In genomic region chr1:212062832-212063438, GRCh38 we compare ENCODE assay signal across 8 cellular contexts. TPM values are rescaled to one million over a fixed set of nuclear protein-coding genes. Genes with fewer than 3 reads are reported as not detected.
A peak's percentile ranks its signal among the peaks of the same experiment; 100 is the strongest.
DNase-seq lines count a peak whose midpoint lies in the region; ATAC-seq and TF ChIP-seq lines count a peak whose summit lies in the region.

No MANE protein-coding gene starts in this region.

- H3K27ac Mint-ChIP-seq in CD14-positive monocyte, result no peak overlapping the region
- H3K27ac Mint-ChIP-seq in memory B cell, result no peak overlapping the region

- H3K4me1 ChIP-seq in HEK293 (ENCODE audit: control insufficient read depth, insufficient read depth, low read length) (no peaks in the 10 kb centered on the region), OCI-LY1 (ENCODE audit: insufficient read depth, low read length, severe bottlenecking) (no peaks in the 10 kb centered on the region)

- H3K4me2 ChIP-seq in OCI-LY1 (ENCODE audit: low read length), result no peak overlapping the region

- H3K36me3 ChIP-seq in HEK293 (ENCODE audit: control insufficient read depth in 2 of 2, insufficient read depth in 1 of 2, low read length in 2 of 2) (peaks cover 26 to 42% of the 10 kb centered on the region in 2 experiments), OCI-LY1 (ENCODE audit: insufficient read depth, low read length) (peaks cover 35% of the 10 kb centered on the region)

- H3K4me1 Mint-ChIP-seq in CD14-positive monocyte (no peaks in the 10 kb centered on the region), memory B cell (no peaks in the 10 kb centered on the region)

- H2AFZ ChIP-seq in OCI-LY1 (ENCODE audit: low read length), result no peak overlapping the region

- ATAC-seq in memory B cell (ENCODE audit: low read depth), result peak; percentile 66

- H3K9ac ChIP-seq in OCI-LY1 (ENCODE audit: low read length), result no peak overlapping the region

- intact Hi-C loops in CD14-positive monocyte (cut with micrococcal nuclease), result loop anchor here (5.0 kb wide), 2 partner anchors 229 to 304 kb away; no protein-coding TSS in a partner anchor

- H3K4me3 ChIP-seq in HEK293 (ENCODE audit: low read depth, low read length), result no peak overlapping the region
- no peak overlapping the region for H3K4me3 ChIP-seq in OCI-LY1 (ENCODE audit: low read depth, low read length, poor library complexity, severe bottlenecking)
- H3K4me3 ChIP-seq in coronary artery, result no peak overlapping the region

- no peak overlapping the region for H3K4me3 Mint-ChIP-seq in CD14-positive monocyte
- no peak overlapping the region for H3K4me3 Mint-ChIP-seq in memory B cell

- H3F3A ChIP-seq in OCI-LY1 (ENCODE audit: insufficient read depth, low read length), result no peaks in the 10 kb centered on the region; the same call in 1 of the 2 replicates

- CTCF ChIA-PET in HEK293 (lab: Yijun Ruan, JAX), result interaction anchor here (0.5 to 3.6 kb wide), 31 partner anchors 9 to 513 kb away, joined by 3 to 33 read pairs (median 4); partner anchors contain the start of genes DTL and INTS7

- no peaks in the 10 kb centered on the region for H3K9me2 ChIP-seq in OCI-LY1 (ENCODE audit: low read depth, low read length)

- H3K36me3 Mint-ChIP-seq in CD14-positive monocyte, result peaks cover 8 to 34% of the 10 kb centered on the region in 2 donors
- no peaks in the 10 kb centered on the region for H3K36me3 Mint-ChIP-seq in memory B cell

- TF ChIP-seq CTCF in CD14-positive monocyte (IDR thresholded peaks at IDR 0.05) (peak; percentile 89), HEK293 (tag by site-specific recombination; IDR thresholded peaks at IDR 0.05) (peak; percentile 21; the same call in 1 of the 2 replicates), OCI-LY1 (IDR thresholded peaks at IDR 0.05; ENCODE audit: low read length) (peak; percentile 78), coronary artery (IDR thresholded peaks at IDR 0.05) (peak; percentile 37)

- no peaks in the 10 kb centered on the region for H3K79me2 ChIP-seq in OCI-LY1 (ENCODE audit: insufficient read depth, low read length)

- H3K27ac ChIP-seq in HEK293 (ENCODE audit: extremely low read depth, low read depth, low read length) (no peak overlapping the region), OCI-LY1 (ENCODE audit: low read depth, low read length, poor library complexity, severe bottlenecking) (no peak overlapping the region), coronary artery (no peak overlapping the region)

- no peaks in the 10 kb centered on the region for H3K27me3 ChIP-seq in OCI-LY1 (ENCODE audit: insufficient read depth, low read length)

- no peak for DNase-seq in CD14-positive monocyte (ENCODE audit: low spot score)
- no peak for DNase-seq in coronary artery (ENCODE audit: low spot score)
- peak in 1 of 2 donors; percentile 26 for DNase-seq in memory B cell (ENCODE audit: low spot score in 2 of 2)
- no peak for DNase-seq in NK-92 (lab: John Stamatoyannopoulos, UW; ENCODE audit: unreplicated experiment)
- DNase-seq in KG1 (lab: John Stamatoyannopoulos, UW), result no peak
- DNase-seq in activated CD4-positive, alpha-beta T cell treated with anti-CD3 and anti-CD28 coated beads, Interleukin-2, amount 50 U/mL, for 48 hours, result no peak

- no peaks in the 10 kb centered on the region for H3K9me3 ChIP-seq in HEK293 (ENCODE audit: control insufficient read depth, insufficient read depth, low read depth, low read length)
- no peaks in the 10 kb centered on the region for H3K9me3 ChIP-seq in OCI-LY1 (ENCODE audit: low read length)

- H4K20me1 ChIP-seq in OCI-LY1 (ENCODE audit: insufficient read depth, low read length), result no peaks in the 10 kb centered on the region

- POLR2A ChIA-PET in HEK293 (lab: Yijun Ruan, JAX), result no interaction called here

- peaks cover 0 to 1% (median 0%) of the 10 kb centered on the region in 3 donors for H3K27me3 Mint-ChIP-seq in CD14-positive monocyte (ENCODE audit: low read depth in 3 of 3)
- no peaks in the 10 kb centered on the region for H3K27me3 Mint-ChIP-seq in memory B cell

- H3K9me3 Mint-ChIP-seq in CD14-positive monocyte, result no peaks in the 10 kb centered on the region
- no peaks in the 10 kb centered on the region for H3K9me3 Mint-ChIP-seq in memory B cell

TF ChIP-seq in HEK293, 187 proteins besides CTCF, POLR2A, EP300 and RAD21:
- TF ChIP-seq ZNF292 (tag by site-specific recombination; IDR thresholded peaks at IDR 0.05; ENCODE audit: borderline replicate concordance, low read depth) (no peak), ZEB2 (tag by site-specific recombination; IDR thresholded peaks at IDR 0.05) (no peak), ZNF529 (tag by site-specific recombination; IDR thresholded peaks at IDR 0.05; ENCODE audit: insufficient replicate concordance) (no peak), ZNF654 (tag by site-specific recombination; IDR thresholded peaks at IDR 0.05; ENCODE audit: low read depth) (peak; percentile 21; the same call in 1 of the 2 replicates)

RNA-seq across cellular contexts. Expression of gene DTL, which starts 27.4 kb away (rescaled TPM):
- polyA plus RNA-seq in CD14-positive monocyte, result not detected

RNA-seq across cellular contexts. Expression of gene INTS7, which starts 27.6 kb away (rescaled TPM):
- 10 to 100 TPM in 1 of 2 donors, 1 to 10 TPM in 1; 7.6 to 10.7 TPM for polyA plus RNA-seq in CD14-positive monocyte

Comparison
In these comparisons a context has a peak if more than half of its experiments do, and no peak if none do; other contexts are left out.
1. CTCF ChIP-seq: peak in every context shown above with its lines; median percentile 89 in CD14-positive monocyte; 78 in OCI-LY1; 37 in coronary artery; 21 in HEK293.